In genomic region chr20:62668441-62669027, GRCh38 we compare ENCODE assay signal across 1 cellular context.
TF ChIP-seq lines count a peak whose summit lies in the region.

No MANE protein-coding gene starts in this region.

TF ChIP-seq in GM23338, 12 proteins besides CTCF, POLR2A, EP300 and RAD21 (continued from another document):
- TF ChIP-seq ZNF462 (CRISPR knock-in tag; IDR thresholded peaks at IDR 0.05) (no peak), EZH2 (IDR thresholded peaks at IDR 0.05; ENCODE audit: low read depth, unreplicated experiment) (no peak), CREB1 (CRISPR knock-in tag; IDR thresholded peaks at IDR 0.05; ENCODE audit: low read depth) (no peak), STAT1 (IDR thresholded peaks at IDR 0.05; ENCODE audit: unreplicated experiment) (no peak), JUNB (IDR thresholded peaks at IDR 0.05; ENCODE audit: unreplicated experiment) (no peak), ZNF114 (CRISPR knock-in tag; IDR thresholded peaks at IDR 0.05) (no peak), NANOG (IDR thresholded peaks at IDR 0.05; ENCODE audit: borderline replicate concordance) (no peak)
- TF ChIP-seq, protein P1, sequence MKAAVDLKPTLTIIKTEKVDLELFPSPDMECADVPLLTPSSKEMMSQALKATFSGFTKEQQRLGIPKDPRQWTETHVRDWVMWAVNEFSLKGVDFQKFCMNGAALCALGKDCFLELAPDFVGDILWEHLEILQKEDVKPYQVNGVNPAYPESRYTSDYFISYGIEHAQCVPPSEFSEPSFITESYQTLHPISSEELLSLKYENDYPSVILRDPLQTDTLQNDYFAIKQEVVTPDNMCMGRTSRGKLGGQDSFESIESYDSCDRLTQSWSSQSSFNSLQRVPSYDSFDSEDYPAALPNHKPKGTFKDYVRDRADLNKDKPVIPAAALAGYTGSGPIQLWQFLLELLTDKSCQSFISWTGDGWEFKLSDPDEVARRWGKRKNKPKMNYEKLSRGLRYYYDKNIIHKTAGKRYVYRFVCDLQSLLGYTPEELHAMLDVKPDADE (IDR thresholded peaks at IDR 0.05): no peak
